ENCODE assay signal across 15 cellular contexts in genomic region chr14:65291561-65291960, GRCh38.
DNase-seq lines count a peak whose midpoint lies in the region; ATAC-seq, FAIRE-seq and TF ChIP-seq lines count a peak whose summit lies in the region.
"Had no signal": no experiment of that assay in that cellular context is flagged by ENCODE, and none has a peak within 500 bp of the region (broad histone marks: within the 10 kb centered on the region; RNA-seq: fewer than 3 reads in every experiment).

No MANE protein-coding gene starts in this region.

- no peaks in the 10 kb centered on the region for H3K36me3 Mint-ChIP-seq in MCF 10A (ENCODE audit: insufficient read depth, unreplicated experiment)

- BruUV-seq in mammary epithelial cell (replicated peaks; lab: Mats Ljungman, UMichigan): no TSS peak
- no TSS peak for BruUV-seq in MCF 10A (replicated peaks; lab: Mats Ljungman, UMichigan)
- TSS peak; percentile 83 for BruUV-seq in PC-9 (replicated peaks; lab: Mats Ljungman, UMichigan)
- no TSS peak for BruUV-seq in K562 (replicated peaks; lab: Mats Ljungman, UMichigan)

- intact Hi-C loops in mammary epithelial cell (cut with micrococcal nuclease): loop anchor here (2.0 to 5.0 kb wide), 2 partner anchors 35 to 61 kb away; no protein-coding TSS in a partner anchor
- intact Hi-C loops in MCF 10A (cut with micrococcal nuclease): no loop called here
- intact Hi-C loops in PC-9 (cut with micrococcal nuclease; ENCODE audit: unreplicated experiment): loop anchor here (1.0 to 2.0 kb wide), 4 partner anchors 37 to 121 kb away; partner anchors contain the start of gene FUT8
- intact Hi-C loops in K562 (cut with micrococcal nuclease): no loop called here
- intact Hi-C loops in thyroid gland (cut with DNase I): no loop called here

- no peaks in the 10 kb centered on the region for H3K27me3 ChIP-seq in mammary epithelial cell (ENCODE audit: insufficient read depth, low read length)
- H3K27me3 ChIP-seq in PC-9 (ENCODE audit: insufficient read depth, low read depth): no peaks in the 10 kb centered on the region
- H3K27me3 ChIP-seq in K562 (ENCODE audit: control insufficient read depth in 2 of 2, insufficient read depth in 2 of 2, low read length in 2 of 2): peaks cover 0 to 5% of the 10 kb centered on the region in 2 experiments; a peak in 1 of 5 replicates
- H3K27me3 ChIP-seq in thyroid gland: no peaks in the 10 kb centered on the region
- H3K27me3 ChIP-seq: ovary had no signal

- H3K4me2 ChIP-seq in mammary epithelial cell (ENCODE audit: insufficient read depth, low read depth, low read length): no peak overlapping the region
- H3K4me2 ChIP-seq in PC-9: peak overlapping the region; percentile 29
- H3K4me2 ChIP-seq in K562 (ENCODE audit: insufficient read depth, low read length): no peak overlapping the region

- in situ Hi-C loops in mammary epithelial cell (cut with MboI; ENCODE audit: low sequenced_read_pairs in 2 of 2) (no loop called here), K562 (cut with MboI) (no loop called here)

- DNase-seq in mammary epithelial cell (no peak), MCF 10A (ENCODE audit: unreplicated experiment) (no peak), PC-9 (no peak), K562 (ENCODE audit: extremely low read depth in 1 of 4, low spot score in 3 of 4) (no peak), HuH-7 (ENCODE audit: low spot score) (no peak), thyroid gland (no peak), NCI-H526 (lab: John Stamatoyannopoulos, UW) (no peak)
- DNase-seq: anterior cingulate cortex; DND-41; mucosa of descending colon; NK-92 treated with Interleukin-12 subunit alpha and Interleukin-12 subunit beta, amount 100 ng/mL, for 24 hours; ovary; SHP77 treated with DMSO at 0.1 percent for 48 hours had no signal

- H3K27ac Mint-ChIP-seq in MCF 10A (ENCODE audit: low read depth, unreplicated experiment): no peak overlapping the region

- no peaks in the 10 kb centered on the region for H3K27me3 Mint-ChIP-seq in MCF 10A (ENCODE audit: insufficient read depth, unreplicated experiment)
- H3K27me3 Mint-ChIP-seq: stimulated activated naive CD8-positive, alpha-beta T cell treated with anti-CD3 and anti-CD28 coated beads, Interleukin-15, amount 100 ng/mL, for 72 hours had no signal

- H3K79me2 ChIP-seq in mammary epithelial cell (ENCODE audit: insufficient read depth, low read length) (no peaks in the 10 kb centered on the region), PC-9 (ENCODE audit: low read depth) (no peaks in the 10 kb centered on the region), K562 (ENCODE audit: control insufficient read depth, insufficient read depth, low read length) (no peaks in the 10 kb centered on the region)

- H3F3A ChIP-seq in PC-9 (ENCODE audit: insufficient read depth, low read depth): peaks cover 30% of the 10 kb centered on the region

- H3K4me1 ChIP-seq in mammary epithelial cell (ENCODE audit: insufficient read depth, low read length) (peaks cover 11% of the 10 kb centered on the region), PC-9 (replicated peaks; ENCODE audit: insufficient read depth) (peaks cover 29% of the 10 kb centered on the region), K562 (replicated peaks in 1 of 2; ENCODE audit: control insufficient read depth in 2 of 2, insufficient read depth in 2 of 2, low read length in 2 of 2) (peaks cover 5 to 8% of the 10 kb centered on the region in 2 experiments; a peak in 4 of 5 replicates), thyroid gland (no peaks in the 10 kb centered on the region)

- no peaks in the 10 kb centered on the region for H4K20me1 ChIP-seq in mammary epithelial cell (ENCODE audit: insufficient read depth, low read length)
- H4K20me1 ChIP-seq in PC-9 (ENCODE audit: insufficient read depth): no peaks in the 10 kb centered on the region
- no peaks in the 10 kb centered on the region for H4K20me1 ChIP-seq in K562 (replicated peaks; ENCODE audit: control insufficient read depth, insufficient read depth, low read length)

- no peaks in the 10 kb centered on the region for H3K9me2 ChIP-seq in PC-9 (ENCODE audit: insufficient read depth)

- dilution Hi-C loops in mammary epithelial cell (cut with HindIII; ENCODE audit: low sequenced_read_pairs): no loop called here

- ATAC-seq in K562: no peak
- ATAC-seq in HG02938 (IDR thresholded peaks at IDR 0.05; ENCODE audit: unreplicated experiment): no peak

- no peaks in the 10 kb centered on the region for H3K9me3 ChIP-seq in mammary epithelial cell (replicated peaks; ENCODE audit: insufficient read depth, low read length)
- H3K9me3 ChIP-seq in PC-9 (ENCODE audit: insufficient read depth, low read depth): peaks cover 3% of the 10 kb centered on the region; the same call in 1 of the 2 replicates
- H3K9me3 ChIP-seq in K562 (replicated peaks; ENCODE audit: control insufficient read depth, insufficient read depth, low read depth, low read length): no peaks in the 10 kb centered on the region
- no peaks in the 10 kb centered on the region for H3K9me3 ChIP-seq in thyroid gland
- H3K9me3 ChIP-seq: mucosa of descending colon, ovary had no signal

- TF ChIP-seq POLR2A in K562 (conservative IDR thresholded peaks at IDR 0.05) (no peak), thyroid gland (IDR thresholded peaks at IDR 0.05) (no peak)

- H3K4me3 Mint-ChIP-seq in MCF 10A (ENCODE audit: unreplicated experiment): no peak overlapping the region

- H3K9me3 Mint-ChIP-seq in MCF 10A (ENCODE audit: unreplicated experiment): no peaks in the 10 kb centered on the region

- peak overlapping the region; percentile 11 for H2AFZ ChIP-seq in mammary epithelial cell (ENCODE audit: low read depth, low read length)
- no peak overlapping the region; the same call in 1 of the 2 replicates for H2AFZ ChIP-seq in PC-9
- peak overlapping the region; percentile 17; the same call in 1 of the 2 replicates for H2AFZ ChIP-seq in K562 (ENCODE audit: low read depth, low read length)

- H3K4me1 Mint-ChIP-seq in MCF 10A (ENCODE audit: insufficient read depth, unreplicated experiment): peaks cover 6% of the 10 kb centered on the region

- TF ChIP-seq RAD21 in K562 (CRISPR knock-in tag; conservative IDR thresholded peaks at IDR 0.05 in 1 of 2, IDR thresholded peaks at IDR 0.05 in 1 of 2): no peak

- no peak for TF ChIP-seq EP300 in K562 (IDR thresholded peaks at IDR 0.05; ENCODE audit: low read length)

- H3K4me3 ChIP-seq in mammary epithelial cell (replicated peaks in 1 of 3; ENCODE audit: insufficient read depth in 1 of 3, low read depth in 2 of 3, low read length in 3 of 3) (no peak overlapping the region), PC-9 (no peak overlapping the region; the same call in 1 of the 2 replicates), K562 (no peak overlapping the region), thyroid gland (replicated peaks in 1 of 3) (no peak overlapping the region)
- H3K4me3 ChIP-seq: mucosa of descending colon, ovary had no signal

- FAIRE-seq in K562 (lab: Jason Lieb, UNC): no peak

- POLR2A ChIA-PET in MCF 10A (lab: Yijun Ruan, JAX): interaction anchor here (0.5 to 0.6 kb wide), 2 partner anchors 24 to 124 kb away, joined by 3 to 4 read pairs; no protein-coding TSS in a partner anchor
- POLR2A ChIA-PET in PC-9 (lab: Charles Lee; ENCODE audit: unreplicated experiment): interaction anchor here (0.6 to 0.7 kb wide), 4 partner anchors 26 to 120 kb away, joined by 3 to 32 read pairs (median 6); no protein-coding TSS in a partner anchor
- POLR2A ChIA-PET in K562 (lab: Yijun Ruan, JAX): no interaction called here

- CTCF ChIA-PET in mammary epithelial cell (lab: Charles Lee; ENCODE audit: low non-redundant PET): no interaction called here
- CTCF ChIA-PET in MCF 10A (lab: Yijun Ruan, JAX): no interaction called here
- CTCF ChIA-PET in PC-9 (lab: Charles Lee): interaction anchor here (0.6 kb wide), 1 partner anchor 19 kb away, joined by 4 read pairs; no protein-coding TSS in a partner anchor
- CTCF ChIA-PET in K562 (lab: Yijun Ruan, JAX; ENCODE audit: low intra/inter-chr PET ratio): no interaction called here

- WGBS in mammary epithelial cell (ENCODE audit: low coverage, missing lambda C conversion rate): 89% methylated on average over 3 of the region's 3 CpGs
- 25% methylated on average over 3 of the region's 3 CpGs for WGBS in K562 (ENCODE audit: insufficient coverage, low coverage, missing lambda C conversion rate)
- 79 to 85% methylated on average over 3 of the region's 3 CpGs for WGBS in thyroid gland, 2 donors

- TF ChIP-seq CTCF in mammary epithelial cell (conservative IDR thresholded peaks at IDR 0.05 in 1 of 2, IDR thresholded peaks at IDR 0.05 in 1 of 2; ENCODE audit: extremely low read depth in 1 of 2, insufficient read depth in 1 of 2, low read depth in 1 of 2, low read length in 2 of 2) (no peak), MCF 10A (IDR thresholded peaks at IDR 0.05; ENCODE audit: unreplicated experiment) (no peak), PC-9 (conservative IDR thresholded peaks at IDR 0.05) (no peak), K562 (IDR thresholded peaks at IDR 0.05 in 2 of 3, conservative IDR thresholded peaks at IDR 0.05 in 1 of 3; ENCODE audit: insufficient read depth in 2 of 3, low read depth in 1 of 3, low read length in 3 of 3) (no peak), thyroid gland (IDR thresholded peaks at IDR 0.05) (no peak)

- no peaks in the 10 kb centered on the region for H3K36me3 ChIP-seq in mammary epithelial cell (ENCODE audit: insufficient read depth, low read length)
- no peaks in the 10 kb centered on the region for H3K36me3 ChIP-seq in PC-9 (ENCODE audit: low read depth)
- no peaks in the 10 kb centered on the region for H3K36me3 ChIP-seq in K562 (ENCODE audit: control insufficient read depth, insufficient read depth, low read length)
- H3K36me3 ChIP-seq in thyroid gland: no peaks in the 10 kb centered on the region
- H3K36me3 ChIP-seq: ovary had no signal

- peak overlapping the region; percentile 53 for H3K27ac ChIP-seq in mammary epithelial cell (ENCODE audit: insufficient read depth, low read depth, low read length)
- peak overlapping the region; percentile 94 for H3K27ac ChIP-seq in PC-9
- H3K27ac ChIP-seq in K562 (ENCODE audit: extremely low read depth, low read depth, low read length): no peak overlapping the region
- no peak overlapping the region for H3K27ac ChIP-seq in thyroid gland
- H3K27ac ChIP-seq: ovary had no signal

- no peaks in the 10 kb centered on the region for H3K9me1 ChIP-seq in K562 (ENCODE audit: control insufficient read depth, insufficient read depth, low read length)

- H3K9ac ChIP-seq in mammary epithelial cell (ENCODE audit: insufficient read depth, low read length) (no peak overlapping the region), K562 (ENCODE audit: insufficient read depth in 1 of 2, low read depth in 2 of 2, low read length in 2 of 2) (no peak overlapping the region)

TF ChIP-seq in K562, 482 proteins besides CTCF, POLR2A, EP300 and RAD21:
- no peak for TF ChIP-seq IRF2 (CRISPR knock-in tag; IDR thresholded peaks at IDR 0.05)
- TF ChIP-seq U2AF2 (optimal IDR thresholded peaks at IDR 0.05; ENCODE audit: low read depth, low read length): no peak
- peak; percentile 71; the same call in 1 of the 2 replicates for TF ChIP-seq SPI1 (IDR thresholded peaks at IDR 0.05; ENCODE audit: borderline replicate concordance, low read depth, low read length)
TF ChIP-seq in K562: peak in this region for 1.

Comparison
In these comparisons a context has a peak if more than half of its experiments do, and no peak if none do; other contexts are left out.
1. intact Hi-C loops: an anchor here in mammary epithelial cell (2.0 to 5.0 kb wide) and PC-9 (1.0 to 2.0 kb wide); none called in MCF 10A, K562 and thyroid gland.
2. H3K27ac ChIP-seq: peak in mammary epithelial cell (single experiment) and PC-9 (single experiment); none in K562 (single experiment) and thyroid gland (0 of 3).